1 cellular context compared by ENCODE assay signal in the genomic region with DNA sequence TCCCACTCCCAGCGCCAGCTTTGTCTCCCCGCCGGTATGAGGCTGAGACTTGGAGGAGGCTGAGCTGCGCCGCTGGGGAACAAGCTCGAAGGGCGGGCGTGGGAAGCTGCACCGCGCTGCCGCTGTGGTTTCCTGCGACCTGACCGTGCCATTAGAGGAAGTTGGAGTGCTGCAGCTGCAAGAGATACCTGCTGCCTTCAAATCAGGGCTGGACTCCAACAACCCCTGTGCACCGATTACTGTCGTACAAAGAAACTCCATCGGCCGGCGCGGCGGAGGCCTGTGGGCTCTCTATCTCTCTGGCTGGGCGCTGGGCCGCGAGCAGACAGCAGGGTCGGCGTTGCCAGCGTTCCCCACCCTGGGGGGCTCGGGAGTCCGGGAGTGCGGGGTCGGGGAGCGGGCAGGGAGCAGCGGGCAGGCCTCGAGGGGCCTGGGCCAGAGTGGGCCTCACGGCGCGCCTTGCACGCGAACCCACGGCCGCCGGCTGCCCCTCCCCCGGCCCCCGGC.
TF ChIP-seq lines count a peak whose summit lies in the region.

No MANE protein-coding gene starts in this region.

TF ChIP-seq in K562, 482 proteins besides CTCF, POLR2A, EP300 and RAD21 (continued from another document and continues in another):
- TF ChIP-seq ETS1 (conservative IDR thresholded peaks at IDR 0.05; ENCODE audit: control insufficient read depth, low read depth, low read length) = no peak
- TF ChIP-seq EP400 (IDR thresholded peaks at IDR 0.05) = no peak
- TF ChIP-seq, protein P1, sequence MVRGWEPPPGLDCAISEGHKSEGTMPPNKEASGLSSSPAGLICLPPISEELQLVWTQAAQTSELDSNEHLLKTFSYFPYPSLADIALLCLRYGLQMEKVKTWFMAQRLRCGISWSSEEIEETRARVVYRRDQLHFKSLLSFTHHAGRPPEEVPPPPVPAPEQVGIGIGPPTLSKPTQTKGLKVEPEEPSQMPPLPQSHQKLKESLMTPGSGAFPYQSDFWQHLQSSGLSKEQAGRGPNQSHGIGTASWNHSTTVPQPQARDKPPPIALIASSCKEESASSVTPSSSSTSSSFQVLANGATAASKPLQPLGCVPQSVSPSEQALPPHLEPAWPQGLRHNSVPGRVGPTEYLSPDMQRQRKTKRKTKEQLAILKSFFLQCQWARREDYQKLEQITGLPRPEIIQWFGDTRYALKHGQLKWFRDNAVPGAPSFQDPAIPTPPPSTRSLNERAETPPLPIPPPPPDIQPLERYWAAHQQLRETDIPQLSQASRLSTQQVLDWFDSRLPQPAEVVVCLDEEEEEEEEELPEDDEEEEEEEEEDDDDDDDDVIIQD (CRISPR knock-in tag; IDR thresholded peaks at IDR 0.05) = no peak
- no peak for TF ChIP-seq ZNF444 (CRISPR knock-in tag; IDR thresholded peaks at IDR 0.05)
- 0 out of 2 replicates have a peak, but pooled peaks have one; percentile 11 for TF ChIP-seq CREB1 (IDR thresholded peaks at IDR 0.05)
- no peak for TF ChIP-seq CREB1 (CRISPR knock-in tag; IDR thresholded peaks at IDR 0.05)
- 0 out of 2 replicates have a peak, but pooled peaks have one; percentile 6 for TF ChIP-seq CXXC5 (CRISPR knock-in tag; IDR thresholded peaks at IDR 0.05)
- TF ChIP-seq YY1 (IDR thresholded peaks at IDR 0.05; ENCODE audit: borderline replicate concordance in 1 of 3, control insufficient read depth in 1 of 3, extremely low read depth in 1 of 3, insufficient read depth in 3 of 3, insufficient read length in 1 of 3, insufficient replicate concordance in 2 of 3, low read depth in 1 of 3, low read length in 2 of 3) = peak in 1 of 3 experiments; percentile 51
- TF ChIP-seq, protein P2, sequence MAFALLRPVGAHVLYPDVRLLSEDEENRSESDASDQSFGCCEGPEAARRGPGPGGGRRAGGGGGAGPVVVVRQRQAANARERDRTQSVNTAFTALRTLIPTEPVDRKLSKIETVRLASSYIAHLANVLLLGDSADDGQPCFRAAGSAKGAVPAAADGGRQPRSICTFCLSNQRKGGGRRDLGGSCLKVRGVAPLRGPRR (CRISPR knock-in tag; IDR thresholded peaks at IDR 0.05) = no peak
- peak; percentile 48 for TF ChIP-seq RBBP5 (IDR thresholded peaks at IDR 0.05; ENCODE audit: borderline replicate concordance, insufficient read depth, low read length, poor library complexity, severe bottlenecking)
- no peak for TF ChIP-seq CHD1 (IDR thresholded peaks at IDR 0.05; ENCODE audit: low read length)
- 0 out of 2 replicates have a peak, but pooled peaks have one; percentile 29 for TF ChIP-seq EGR1 (conservative IDR thresholded peaks at IDR 0.05)
- no peak for TF ChIP-seq LCOR (CRISPR knock-in tag; IDR thresholded peaks at IDR 0.05)
- TF ChIP-seq, protein P3, sequence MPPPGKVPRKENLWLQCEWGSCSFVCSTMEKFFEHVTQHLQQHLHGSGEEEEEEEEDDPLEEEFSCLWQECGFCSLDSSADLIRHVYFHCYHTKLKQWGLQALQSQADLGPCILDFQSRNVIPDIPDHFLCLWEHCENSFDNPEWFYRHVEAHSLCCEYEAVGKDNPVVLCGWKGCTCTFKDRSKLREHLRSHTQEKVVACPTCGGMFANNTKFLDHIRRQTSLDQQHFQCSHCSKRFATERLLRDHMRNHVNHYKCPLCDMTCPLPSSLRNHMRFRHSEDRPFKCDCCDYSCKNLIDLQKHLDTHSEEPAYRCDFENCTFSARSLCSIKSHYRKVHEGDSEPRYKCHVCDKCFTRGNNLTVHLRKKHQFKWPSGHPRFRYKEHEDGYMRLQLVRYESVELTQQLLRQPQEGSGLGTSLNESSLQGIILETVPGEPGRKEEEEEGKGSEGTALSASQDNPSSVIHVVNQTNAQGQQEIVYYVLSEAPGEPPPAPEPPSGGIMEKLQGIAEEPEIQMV (tag; conservative IDR thresholded peaks at IDR 0.05; ENCODE audit: low read depth) = no peak
- peak; percentile 17 for TF ChIP-seq SOX6 (IDR thresholded peaks at IDR 0.05)
- TF ChIP-seq STAT5B (CRISPR knock-in tag; IDR thresholded peaks at IDR 0.05) = no peak
- TF ChIP-seq ZFPM2 (CRISPR knock-in tag; IDR thresholded peaks at IDR 0.05) = no peak
- no peak for TF ChIP-seq ETS2 (tag; IDR thresholded peaks at IDR 0.05; ENCODE audit: borderline replicate concordance, poor library complexity, severe bottlenecking)
- no peak for TF ChIP-seq ARID3A (IDR thresholded peaks at IDR 0.05; ENCODE audit: borderline replicate concordance, low read depth, low read length)
- TF ChIP-seq, protein P4, sequence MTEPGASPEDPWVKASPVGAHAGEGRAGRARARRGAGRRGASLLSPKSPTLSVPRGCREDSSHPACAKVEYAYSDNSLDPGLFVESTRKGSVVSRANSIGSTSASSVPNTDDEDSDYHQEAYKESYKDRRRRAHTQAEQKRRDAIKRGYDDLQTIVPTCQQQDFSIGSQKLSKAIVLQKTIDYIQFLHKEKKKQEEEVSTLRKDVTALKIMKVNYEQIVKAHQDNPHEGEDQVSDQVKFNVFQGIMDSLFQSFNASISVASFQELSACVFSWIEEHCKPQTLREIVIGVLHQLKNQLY (CRISPR knock-in tag; conservative IDR thresholded peaks at IDR 0.05) = no peak
- peak; percentile 54; the same call in 1 of the 2 replicates for TF ChIP-seq ESRRA (IDR thresholded peaks at IDR 0.05; ENCODE audit: borderline replicate concordance, low read depth)
- no peak for TF ChIP-seq TAL1 (IDR thresholded peaks at IDR 0.05)
- TF ChIP-seq ZNF766 (CRISPR knock-in tag; conservative IDR thresholded peaks at IDR 0.05) = peak; percentile 65; the same call in 1 of the 2 replicates
- TF ChIP-seq THRAP3 (IDR thresholded peaks at IDR 0.05; ENCODE audit: borderline replicate concordance) = no peak
- TF ChIP-seq CBFA2T3 (IDR thresholded peaks at IDR 0.05) = peak; percentile 57
- peak in 1 of 2 experiments; percentile 61; a peak in 1 of 4 replicates for TF ChIP-seq SIN3A (IDR thresholded peaks at IDR 0.05; ENCODE audit: borderline replicate concordance in 2 of 2, control insufficient read depth in 1 of 2, low read depth in 2 of 2, low read length in 2 of 2)
- TF ChIP-seq PURB (CRISPR knock-in tag; IDR thresholded peaks at IDR 0.05; ENCODE audit: low read depth) = no peak
- no peak for TF ChIP-seq ZNF57 (CRISPR knock-in tag; IDR thresholded peaks at IDR 0.05)
- TF ChIP-seq SIRT6 (IDR thresholded peaks at IDR 0.05; ENCODE audit: low read depth, low read length) = no peak
- TF ChIP-seq FOSL1 (tag; conservative IDR thresholded peaks at IDR 0.05) = 0 out of 2 replicates have a peak, but pooled peaks have one; percentile 11
- no peak for TF ChIP-seq ZNF583 (CRISPR knock-in tag; IDR thresholded peaks at IDR 0.05)
- TF ChIP-seq, protein P5, sequence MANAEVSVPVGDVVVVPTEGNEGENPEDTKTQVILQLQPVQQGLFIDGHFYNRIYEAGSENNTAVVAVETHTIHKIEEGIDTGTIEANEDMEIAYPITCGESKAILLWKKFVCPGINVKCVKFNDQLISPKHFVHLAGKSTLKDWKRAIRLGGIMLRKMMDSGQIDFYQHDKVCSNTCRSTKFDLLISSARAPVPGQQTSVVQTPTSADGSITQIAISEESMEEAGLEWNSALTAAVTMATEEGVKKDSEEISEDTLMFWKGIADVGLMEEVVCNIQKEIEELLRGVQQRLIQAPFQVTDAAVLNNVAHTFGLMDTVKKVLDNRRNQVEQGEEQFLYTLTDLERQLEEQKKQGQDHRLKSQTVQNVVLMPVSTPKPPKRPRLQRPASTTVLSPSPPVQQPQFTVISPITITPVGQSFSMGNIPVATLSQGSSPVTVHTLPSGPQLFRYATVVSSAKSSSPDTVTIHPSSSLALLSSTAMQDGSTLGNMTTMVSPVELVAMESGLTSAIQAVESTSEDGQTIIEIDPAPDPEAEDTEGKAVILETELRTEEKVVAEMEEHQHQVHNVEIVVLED (CRISPR knock-in tag; IDR thresholded peaks at IDR 0.05) = no peak
- no peak for TF ChIP-seq ZNF282 (CRISPR knock-in tag; IDR thresholded peaks at IDR 0.05)
- TF ChIP-seq GTF2F1 (IDR thresholded peaks at IDR 0.05; ENCODE audit: low read depth, low read length) = no peak
- no peak for TF ChIP-seq BCL6 (CRISPR knock-in tag; IDR thresholded peaks at IDR 0.05)
- TF ChIP-seq KDM5B (IDR thresholded peaks at IDR 0.05; ENCODE audit: insufficient replicate concordance, low read depth, low read length) = no peak
- no peak for TF ChIP-seq KLF10 (CRISPR knock-in tag; IDR thresholded peaks at IDR 0.05)
- TF ChIP-seq ZNF184 (CRISPR knock-in tag; IDR thresholded peaks at IDR 0.05) = no peak
- TF ChIP-seq CHD2 (IDR thresholded peaks at IDR 0.05; ENCODE audit: low read depth, low read length) = no peak
- no peak for TF ChIP-seq ZNF165 (CRISPR knock-in tag; IDR thresholded peaks at IDR 0.05; ENCODE audit: borderline replicate concordance)
- no peak for TF ChIP-seq TAF15 (IDR thresholded peaks at IDR 0.05; ENCODE audit: low read depth, low read length)
- TF ChIP-seq, protein P6, sequence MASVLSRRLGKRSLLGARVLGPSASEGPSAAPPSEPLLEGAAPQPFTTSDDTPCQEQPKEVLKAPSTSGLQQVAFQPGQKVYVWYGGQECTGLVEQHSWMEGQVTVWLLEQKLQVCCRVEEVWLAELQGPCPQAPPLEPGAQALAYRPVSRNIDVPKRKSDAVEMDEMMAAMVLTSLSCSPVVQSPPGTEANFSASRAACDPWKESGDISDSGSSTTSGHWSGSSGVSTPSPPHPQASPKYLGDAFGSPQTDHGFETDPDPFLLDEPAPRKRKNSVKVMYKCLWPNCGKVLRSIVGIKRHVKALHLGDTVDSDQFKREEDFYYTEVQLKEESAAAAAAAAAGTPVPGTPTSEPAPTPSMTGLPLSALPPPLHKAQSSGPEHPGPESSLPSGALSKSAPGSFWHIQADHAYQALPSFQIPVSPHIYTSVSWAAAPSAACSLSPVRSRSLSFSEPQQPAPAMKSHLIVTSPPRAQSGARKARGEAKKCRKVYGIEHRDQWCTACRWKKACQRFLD (CRISPR knock-in tag; IDR thresholded peaks at IDR 0.05) = no peak; the same call in 1 of the 2 replicates
- no peak for TF ChIP-seq ZNF778 (CRISPR knock-in tag; IDR thresholded peaks at IDR 0.05)
- TF ChIP-seq HNRNPH1 (optimal IDR thresholded peaks at IDR 0.05; ENCODE audit: low read depth, low read length) = no peak
- TF ChIP-seq FOXA3 (CRISPR knock-in tag; conservative IDR thresholded peaks at IDR 0.05 in 1 of 2, IDR thresholded peaks at IDR 0.05 in 1 of 2) = no peak
- no peak for TF ChIP-seq NFXL1 (CRISPR knock-in tag; IDR thresholded peaks at IDR 0.05)
- no peak for TF ChIP-seq ZFP1 (CRISPR knock-in tag; IDR thresholded peaks at IDR 0.05)
- no peak for TF ChIP-seq EHMT2 (IDR thresholded peaks at IDR 0.05)
- no peak for TF ChIP-seq SMAD1 (IDR thresholded peaks at IDR 0.05; ENCODE audit: low read depth, low read length, partially characterized antibody)
- TF ChIP-seq, protein P7, sequence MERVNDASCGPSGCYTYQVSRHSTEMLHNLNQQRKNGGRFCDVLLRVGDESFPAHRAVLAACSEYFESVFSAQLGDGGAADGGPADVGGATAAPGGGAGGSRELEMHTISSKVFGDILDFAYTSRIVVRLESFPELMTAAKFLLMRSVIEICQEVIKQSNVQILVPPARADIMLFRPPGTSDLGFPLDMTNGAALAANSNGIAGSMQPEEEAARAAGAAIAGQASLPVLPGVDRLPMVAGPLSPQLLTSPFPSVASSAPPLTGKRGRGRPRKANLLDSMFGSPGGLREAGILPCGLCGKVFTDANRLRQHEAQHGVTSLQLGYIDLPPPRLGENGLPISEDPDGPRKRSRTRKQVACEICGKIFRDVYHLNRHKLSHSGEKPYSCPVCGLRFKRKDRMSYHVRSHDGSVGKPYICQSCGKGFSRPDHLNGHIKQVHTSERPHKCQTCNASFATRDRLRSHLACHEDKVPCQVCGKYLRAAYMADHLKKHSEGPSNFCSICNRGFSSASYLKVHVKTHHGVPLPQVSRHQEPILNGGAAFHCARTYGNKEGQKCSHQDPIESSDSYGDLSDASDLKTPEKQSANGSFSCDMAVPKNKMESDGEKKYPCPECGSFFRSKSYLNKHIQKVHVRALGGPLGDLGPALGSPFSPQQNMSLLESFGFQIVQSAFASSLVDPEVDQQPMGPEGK (CRISPR knock-in tag; IDR thresholded peaks at IDR 0.05; ENCODE audit: borderline replicate concordance) = no peak
